9 cellular contexts compared by ENCODE assay signal in the genomic region with DNA sequence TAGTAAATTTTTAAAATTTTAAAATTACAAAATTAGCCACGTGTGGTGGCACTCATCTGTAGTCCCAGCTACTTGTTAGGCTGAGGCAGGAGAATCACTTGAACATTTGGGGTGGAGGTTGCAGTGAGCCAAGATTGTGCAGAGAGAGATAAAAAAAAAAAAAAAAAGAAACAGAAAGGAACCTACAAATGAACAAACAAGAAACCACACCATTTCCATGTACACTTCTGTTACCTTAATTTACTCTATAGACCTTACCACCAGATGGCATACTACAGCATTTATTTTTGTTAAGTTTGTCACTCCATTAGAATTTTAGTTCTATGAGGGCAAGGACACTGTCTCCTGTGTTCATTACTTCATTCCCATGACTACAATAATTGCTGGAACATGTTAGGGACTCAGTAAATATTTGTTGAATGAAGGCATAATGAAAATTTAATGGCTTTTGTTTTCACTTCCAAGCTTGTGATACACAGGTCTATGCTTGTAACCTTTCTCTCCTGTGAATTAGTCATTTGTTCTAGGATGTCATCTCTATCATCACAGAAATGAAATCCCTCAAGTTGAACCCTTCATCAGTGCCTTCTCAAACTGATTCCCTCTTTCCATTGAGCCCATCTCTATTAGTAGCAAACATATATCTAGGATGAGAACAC.
A peak's percentile ranks its signal among the peaks of the same experiment; 100 is the strongest.
DNase-seq lines count a peak whose midpoint lies in the region; ATAC-seq, FAIRE-seq and TF ChIP-seq lines count a peak whose summit lies in the region.
"Had no signal": no experiment of that assay in that cellular context is flagged by ENCODE, and none has a peak within 500 bp of the region (broad histone marks: within the 10 kb centered on the region; RNA-seq: fewer than 3 reads in every experiment).

No MANE protein-coding gene starts in this region.

- ATAC-seq in GM19452 (IDR thresholded peaks at IDR 0.05; ENCODE audit: unreplicated experiment) = peak; percentile 63
- ATAC-seq in stimulated activated naive CD8-positive, alpha-beta T cell treated with anti-CD3 and anti-CD28 coated beads, Interleukin-15, amount 100 ng/mL, for 72 hours = peak; percentile 65

- no peaks in the 10 kb centered on the region for H3K36me3 ChIP-seq in kidney (ENCODE audit: control insufficient read depth in 1 of 2, insufficient read depth in 2 of 2, low read length in 2 of 2)

- no peaks in the 10 kb centered on the region for H3K4me1 ChIP-seq in kidney (ENCODE audit: control insufficient read depth in 1 of 2, insufficient read depth in 1 of 2, low read depth in 1 of 2, low read length in 2 of 2)

- H3K4me3 ChIP-seq in kidney (ENCODE audit: low read length in 2 of 2) = no peak overlapping the region
- H3K4me3 ChIP-seq: SK-N-MC had no signal

- H3K27ac Mint-ChIP-seq in stimulated activated naive CD8-positive, alpha-beta T cell treated with anti-CD3 and anti-CD28 coated beads, Interleukin-15, amount 100 ng/mL, for 72 hours = peak overlapping the region in 1 of 2 donors; percentile 38

- no peaks in the 10 kb centered on the region for H3K27me3 Mint-ChIP-seq in stimulated activated naive CD8-positive, alpha-beta T cell treated with anti-CD3 and anti-CD28 coated beads, Interleukin-15, amount 100 ng/mL, for 72 hours

- H3K4me3 Mint-ChIP-seq in stimulated activated naive CD8-positive, alpha-beta T cell treated with anti-CD3 and anti-CD28 coated beads, Interleukin-15, amount 100 ng/mL, for 72 hours = no peak overlapping the region

- no peak overlapping the region for H3K9ac ChIP-seq in kidney (ENCODE audit: low read length in 2 of 2)

- intact Hi-C loops in kidney (cut with DNase I) = no loop called here

- no peaks in the 10 kb centered on the region for H3K9me3 ChIP-seq in kidney (ENCODE audit: control insufficient read depth in 1 of 2, low read length in 2 of 2)

- peaks cover 41% of the 10 kb centered on the region for H3K4me1 Mint-ChIP-seq in stimulated activated naive CD8-positive, alpha-beta T cell treated with anti-CD3 and anti-CD28 coated beads, Interleukin-15, amount 100 ng/mL, for 72 hours

- H3K27ac ChIP-seq in epithelial cell of prostate (no peak overlapping the region), kidney (ENCODE audit: low read depth in 2 of 2, low read length in 2 of 2) (no peak overlapping the region)
- H3K27ac ChIP-seq: SK-N-MC had no signal

- peaks cover 6 to 8% of the 10 kb centered on the region in 2 donors for H3K9me3 Mint-ChIP-seq in stimulated activated naive CD8-positive, alpha-beta T cell treated with anti-CD3 and anti-CD28 coated beads, Interleukin-15, amount 100 ng/mL, for 72 hours

- DNase-seq in EH (ENCODE audit: low read depth) (peak; percentile 29), NCI-H2227 treated with DMSO at 0.1 percent for 48 hours (lab: John Stamatoyannopoulos, UW) (peak; percentile 26), epithelial cell of prostate (ENCODE audit: low read depth, low spot score) (peak; percentile 64), nucleus accumbens (lab: John Stamatoyannopoulos, UW) (no peak), kidney (no peak)
- no peak for DNase-seq in stimulated activated naive CD8-positive, alpha-beta T cell treated with anti-CD3 and anti-CD28 coated beads, Interleukin-15, amount 100 ng/mL, for 72 hours
- DNase-seq in stimulated activated CD4-positive, alpha-beta T cell treated with anti-CD3 and anti-CD28 coated beads, Interleukin-12 subunit alpha, Interleukin-12 subunit beta, amount 100 ng/mL, for 4 hours = no peak

- TF ChIP-seq CTCF in kidney (IDR thresholded peaks at IDR 0.05; ENCODE audit: borderline replicate concordance, extremely low read depth, insufficient read depth) = no peak

- no peak for FAIRE-seq in kidney (lab: Jason Lieb, UNC)

Comparison
In these comparisons a context has a peak if more than half of its experiments do, and no peak if none do; other contexts are left out.
1. DNase-seq: peak in EH (single experiment), NCI-H2227 treated with DMSO at 0.1 percent for 48 hours (single experiment) and epithelial cell of prostate (single experiment); none in stimulated activated naive CD8-positive, alpha-beta T cell treated with anti-CD3 and anti-CD28 coated beads, Interleukin-15, amount 100 ng/mL, for 72 hours (0 of 2), stimulated activated CD4-positive, alpha-beta T cell treated with anti-CD3 and anti-CD28 coated beads, Interleukin-12 subunit alpha, Interleukin-12 subunit beta, amount 100 ng/mL, for 4 hours (single experiment), nucleus accumbens (0 of 56) and kidney (single experiment).